21 cellular contexts compared by ENCODE assay signal in the genomic region with DNA sequence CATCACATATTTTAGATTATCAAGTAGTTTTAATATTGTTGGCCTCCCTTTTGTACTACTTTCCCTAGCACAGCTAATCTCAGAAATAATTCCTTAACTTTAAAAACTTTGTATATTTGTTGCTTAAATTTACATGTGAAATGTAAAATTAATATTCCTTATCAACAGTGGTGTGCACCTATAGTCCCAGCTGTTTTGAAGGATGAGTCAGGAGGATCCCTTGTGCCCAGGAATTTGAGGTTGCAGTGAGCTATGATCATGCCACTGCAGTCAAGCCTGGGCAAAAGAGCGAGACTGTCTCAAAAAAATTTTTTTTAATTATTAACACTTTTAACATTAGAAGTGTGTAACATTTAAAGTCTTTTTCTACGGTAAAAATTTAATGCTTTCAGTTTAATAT. TPM values are rescaled to one million over a fixed set of nuclear protein-coding genes. Genes with fewer than 3 reads are reported as not detected.
DNase-seq lines count a peak whose midpoint lies in the region; FAIRE-seq and TF ChIP-seq lines count a peak whose summit lies in the region.
"Had no signal": no experiment of that assay in that cellular context is flagged by ENCODE, and none has a peak within 500 bp of the region (broad histone marks: within the 10 kb centered on the region; RNA-seq: fewer than 3 reads in every experiment).

No MANE protein-coding gene starts in this region.

- dilution Hi-C loops in keratinocyte (cut with MboI; ENCODE audit: extremely low pct_ligation_motif_present, low sequenced_read_pairs) = no loop called here

- H3K4me3 ChIP-seq in keratinocyte (ENCODE audit: control insufficient read depth in 2 of 3, extremely low read depth in 1 of 3, insufficient read depth in 2 of 3, low read depth in 1 of 3, low read length in 3 of 3) = no peak overlapping the region

- H3K9me1 ChIP-seq in keratinocyte (ENCODE audit: control insufficient read depth, extremely low read depth, insufficient read depth, low read length) = no peaks in the 10 kb centered on the region

- H3K27ac ChIP-seq in keratinocyte (ENCODE audit: control insufficient read depth, insufficient read depth, low read length) = no peak overlapping the region
- H3K27ac ChIP-seq: C4-2B, RWPE1 had no signal

- H3K9me3 ChIP-seq in keratinocyte (ENCODE audit: control insufficient read depth, low read depth, low read length) = no peaks in the 10 kb centered on the region

- in situ Hi-C loops in ACHN (cut with HindIII; ENCODE audit: low pct_ligation_motif_present, low pct_unique_long_range_greater_than_20kb, low sequenced_read_pairs) = no loop called here

- no peaks in the 10 kb centered on the region for H3K27me3 ChIP-seq in keratinocyte (ENCODE audit: control insufficient read depth, extremely low read depth, insufficient read depth, low read length)

- peaks cover 14% of the 10 kb centered on the region for H3K4me1 ChIP-seq in keratinocyte (ENCODE audit: control insufficient read depth, extremely low read depth, insufficient read depth, low read length)

- FAIRE-seq in RCC 7860 (lab: Jason Lieb, UNC) (peak; percentile 79), keratinocyte (lab: Jason Lieb, UNC) (no peak)
- FAIRE-seq: A204.1, GM12892, H1 had no signal

- H4K20me1 ChIP-seq in keratinocyte (ENCODE audit: control insufficient read depth, extremely low read depth, insufficient read depth, low read length) = no peaks in the 10 kb centered on the region

- H3K79me2 ChIP-seq in keratinocyte (ENCODE audit: control insufficient read depth, insufficient read depth, low read length) = peaks cover 16% of the 10 kb centered on the region

- no peak overlapping the region for H3K9ac ChIP-seq in keratinocyte (ENCODE audit: control insufficient read depth, extremely low read depth, insufficient read depth, low read length)

- H3K36me3 ChIP-seq in keratinocyte (ENCODE audit: control insufficient read depth in 2 of 2, extremely low read depth in 1 of 2, insufficient read depth in 2 of 2, low read length in 2 of 2) = no peaks in the 10 kb centered on the region

- DNase-seq in ACHN = peak; percentile 43
- no peak for DNase-seq in RCC 7860 (ENCODE audit: low spot score)
- DNase-seq in keratinocyte (ENCODE audit: low read depth, low spot score) = no peak
- DNase-seq in renal cortical epithelial cell (ENCODE audit: low read depth) = peak; percentile 21
- no peak for DNase-seq in NCI-H1436 treated with DMSO at 0.1 percent for 48 hours (lab: John Stamatoyannopoulos, UW)
- DNase-seq in GF-D8 (lab: John Stamatoyannopoulos, UW) = no peak
- DNase-seq in NCI-H2029 (lab: John Stamatoyannopoulos, UW) = no peak
- DNase-seq: CD8-positive, alpha-beta memory T cell; DMS 273 treated with DMSO at 0.1 percent for 48 hours; DMS79; NCI-H1105; NCI-H1694; NCI-H2081; NCI-H2227 treated with DMSO at 0.1 percent for 48 hours; NCI-H526 treated with DMSO at 0.1 percent for 48 hours; SHP77 had no signal

- peak overlapping the region; percentile 33 for H3K4me2 ChIP-seq in keratinocyte (ENCODE audit: control insufficient read depth, extremely low read depth, insufficient read depth, low read depth, low read length)

- H2AFZ ChIP-seq in keratinocyte (ENCODE audit: control insufficient read depth, low read length) = no peak overlapping the region

- no peak for TF ChIP-seq CTCF in keratinocyte (optimal IDR thresholded peaks at IDR 0.05 in 1 of 3, IDR thresholded peaks at IDR 0.05 in 1 of 3, conservative IDR thresholded peaks at IDR 0.05 in 1 of 3; ENCODE audit: extremely low read depth in 1 of 3, insufficient read depth in 2 of 3, low read length in 3 of 3)

RNA-seq across cellular contexts. Expression of gene PKN2, which starts 2.9 kb away (rescaled TPM):
- 20.8 to 30.8 TPM (median 22.9 TPM) in 3 replicates for polyA plus RNA-seq in keratinocyte
- 54.9 TPM for polyA plus RNA-seq in keratinocyte (2011; ENCODE audit: low read depth)
- 6.7 and 13.6 TPM in 2 replicates for polyA plus RNA-seq in keratinocyte (2011; cell fraction: cytosol; rRNA removed)
- 32.7 and 52.0 TPM in 2 replicates for polyA plus RNA-seq in keratinocyte (2011; cell fraction: nucleus; rRNA removed)
- 15.4 and 20.1 TPM in 2 replicates for polyA plus RNA-seq in keratinocyte (2012; ENCODE audit: low replicate concordance)
- polyA minus RNA-seq in keratinocyte = 9.3 to 53.0 TPM (median 25.0 TPM) in 3 replicates
- 21.5 TPM for polyA minus RNA-seq in keratinocyte (2011; cell fraction: cytosol; rRNA and poly(A)+ RNA removed)
- 54.3 and 101 TPM in 2 replicates for polyA minus RNA-seq in keratinocyte (2011; cell fraction: nucleus; rRNA and poly(A)+ RNA removed)
- 25.4 and 59.0 TPM in 2 replicates for total RNA-seq in renal cortical epithelial cell

Comparison
In these comparisons a context has a peak if more than half of its experiments do, and no peak if none do; other contexts are left out.
1. DNase-seq: peak in ACHN (single experiment) and renal cortical epithelial cell (single experiment); none in RCC 7860 (single experiment), keratinocyte (single experiment), NCI-H1436 treated with DMSO at 0.1 percent for 48 hours (single experiment), GF-D8 (single experiment) and NCI-H2029 (single experiment).